ENCODE assay signal across 8 cellular contexts in the genomic region with DNA sequence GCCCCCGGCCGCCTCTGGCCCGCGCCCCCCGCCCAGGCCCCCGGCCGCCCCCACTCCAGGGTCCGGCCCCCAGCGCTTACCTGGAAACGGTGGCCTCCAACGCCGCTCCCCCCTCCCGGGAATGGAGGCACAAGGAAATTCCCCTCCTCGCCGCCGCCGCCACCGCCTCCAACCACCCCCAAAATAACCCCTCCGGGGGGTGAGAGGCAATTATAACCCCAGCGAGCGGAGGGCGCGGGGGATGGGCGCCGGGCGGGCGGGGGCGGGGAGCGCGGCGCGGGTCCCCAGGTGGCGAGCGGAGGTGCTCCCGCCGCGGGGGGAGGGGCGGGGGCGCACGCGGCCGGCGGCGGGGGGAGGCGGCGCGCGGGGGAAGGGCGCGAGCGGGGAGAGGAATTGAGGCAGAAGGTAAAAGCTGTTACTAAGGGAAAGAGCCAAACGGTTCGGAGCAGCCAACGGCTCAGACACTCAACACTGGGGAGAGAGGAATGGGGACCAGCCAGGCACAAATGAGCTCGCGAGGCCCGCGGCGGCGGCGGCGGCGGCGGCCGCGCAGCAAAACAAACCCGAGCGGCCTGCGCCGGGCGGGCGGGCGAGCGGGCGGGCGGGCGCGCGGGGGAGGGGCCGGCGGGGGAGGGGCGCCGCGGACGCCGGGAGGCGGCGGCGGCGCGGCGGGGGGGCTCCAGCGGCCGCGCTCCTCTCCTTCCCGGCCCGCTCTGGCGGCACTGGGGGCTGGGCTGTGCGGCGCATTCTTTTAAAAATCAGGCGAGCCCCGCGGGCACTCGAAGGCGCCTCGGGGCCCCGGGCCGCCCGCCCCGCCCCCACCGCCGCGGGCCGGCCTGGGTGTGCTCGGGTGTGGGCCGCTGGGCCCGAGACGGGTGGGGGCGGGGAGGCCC. TPM values are rescaled to one million over a fixed set of nuclear protein-coding genes. Genes with fewer than 3 reads are reported as not detected.
A peak's percentile ranks its signal among the peaks of the same experiment; 100 is the strongest.
DNase-seq lines count a peak whose midpoint lies in the region; ATAC-seq and TF ChIP-seq lines count a peak whose summit lies in the region.

A gene (minus strand): TSS at position 442 of the 893 bp plus-strand sequence. CDS start 132,505 bp downstream, outside the sequence.

- no peaks in the 10 kb centered on the region for H3K36me3 ChIP-seq in HUES48 (ENCODE audit: control insufficient read depth, insufficient read depth, low read length)
- H3K36me3 ChIP-seq in NT2/D1 (ENCODE audit: insufficient read depth, insufficient read length, low read length), result peaks cover 9% of the 10 kb centered on the region
- H3K36me3 ChIP-seq in endodermal cell (ENCODE audit: control insufficient read depth, insufficient read depth, low read length), result peaks cover 12% of the 10 kb centered on the region

- no peaks in the 10 kb centered on the region for H3K27me3 Mint-ChIP-seq in endodermal cell (ENCODE audit: insufficient read depth)

- H3K4me1 Mint-ChIP-seq in endodermal cell, result peaks cover 29% of the 10 kb centered on the region

- DNase-seq in COLO829 (ENCODE audit: low spot score), result peak; percentile 97
- DNase-seq in NT2/D1 (ENCODE audit: low read depth, low spot score), result peak; percentile 81
- DNase-seq in activated CD8-positive, alpha-beta memory T cell treated with anti-CD3 and anti-CD28 coated beads, Interleukin-2, amount 50 U/mL, for 24 hours (ENCODE audit: extremely low read depth), result peak; percentile 56
- DNase-seq in endodermal cell, result peak; percentile 96
- peak; percentile 95 for DNase-seq in mesenteric fat pad (ENCODE audit: low spot score)
- DNase-seq in stimulated activated CD8-positive, alpha-beta memory T cell treated with anti-CD3 and anti-CD28 coated beads, Interleukin-15, amount 100 ng/mL, for 1 hour (ENCODE audit: low read depth), result peak; percentile 67

- H3K9ac ChIP-seq in HUES48 (ENCODE audit: low read depth, low read length), result peak within 1 kb of the TSS; percentile 99
- peak within 1 kb of the TSS; percentile 91 for H3K9ac ChIP-seq in NT2/D1 (ENCODE audit: insufficient read length, low read depth)
- H3K9ac ChIP-seq in endodermal cell (ENCODE audit: extremely low read depth, low read length, poor library complexity, severe bottlenecking), result peak within 1 kb of the TSS; percentile 100

- TF ChIP-seq CTCF in endodermal cell (conservative IDR thresholded peaks at IDR 0.05), result no peak

- H3K27me3 ChIP-seq in HUES48 (ENCODE audit: control insufficient read depth, insufficient read depth, low read length) (no peaks in the 10 kb centered on the region), NT2/D1 (ENCODE audit: insufficient read depth, insufficient read length) (no peaks in the 10 kb centered on the region), endodermal cell (ENCODE audit: control insufficient read depth, insufficient read depth, low read length, poor library complexity, severe bottlenecking) (no peaks in the 10 kb centered on the region)

- peak within 1 kb of the TSS; percentile 96 for H3K4me3 Mint-ChIP-seq in endodermal cell

- H3K9me3 Mint-ChIP-seq in endodermal cell, result no peaks in the 10 kb centered on the region

- H3K4me1 ChIP-seq in HUES48 (ENCODE audit: control insufficient read depth, insufficient read depth, low read length) (peaks cover 34% of the 10 kb centered on the region), NT2/D1 (ENCODE audit: insufficient read depth, insufficient read length) (no peaks in the 10 kb centered on the region), endodermal cell (ENCODE audit: control insufficient read depth, insufficient read depth, low read length) (peaks cover 4% of the 10 kb centered on the region)

- peaks cover 24% of the 10 kb centered on the region for H3K36me3 Mint-ChIP-seq in endodermal cell (ENCODE audit: low read depth)

- peak; percentile 40 for ATAC-seq in GM21381 (IDR thresholded peaks at IDR 0.05; ENCODE audit: unreplicated experiment)

- WGBS in endodermal cell (ENCODE audit: insufficient coverage in 1 of 2, insufficient read length in 1 of 2), 2 experiments, result 0% methylated on average over 9 to 115 of the region's 119 CpGs

- peak within 1 kb of the TSS; percentile 97 for H3K4me3 ChIP-seq in HUES48 (ENCODE audit: low read depth, low read length)
- peak within 1 kb of the TSS; percentile 78 for H3K4me3 ChIP-seq in NT2/D1 (ENCODE audit: insufficient read length, low read depth)
- H3K4me3 ChIP-seq in endodermal cell (ENCODE audit: low read length), result peak within 1 kb of the TSS; percentile 100

- peak within 1 kb of the TSS; percentile 100 for H3K27ac ChIP-seq in HUES48 (ENCODE audit: low read depth, low read length)
- peak within 1 kb of the TSS; percentile 98 for H3K27ac ChIP-seq in endodermal cell (ENCODE audit: low read depth, low read length)

- peak within 1 kb of the TSS; percentile 99 for H3K27ac Mint-ChIP-seq in endodermal cell

- H3K9me3 ChIP-seq in HUES48 (ENCODE audit: control insufficient read depth, insufficient read depth, low read length) (no peaks in the 10 kb centered on the region), NT2/D1 (ENCODE audit: insufficient read depth, low read length) (no peaks in the 10 kb centered on the region), endodermal cell (ENCODE audit: control insufficient read depth, low read length) (no peaks in the 10 kb centered on the region)

RNA-seq across cellular contexts. Expression of the gene that starts here (rescaled TPM):
- total RNA-seq in endodermal cell (100 to 1,000 TPM; 235 to 273 TPM), mesenteric fat pad (142 TPM)
- 77.3 TPM for polyA plus RNA-seq in endodermal cell (2013, experiment 1 of 2)
- polyA plus RNA-seq in endodermal cell (2013, experiment 2 of 2), result 83.4 TPM

Comparison
In these comparisons a context has a peak if more than half of its experiments do, and no peak if none do; other contexts are left out.
1. Peak in every context shown above with its lines: DNase-seq, ATAC-seq, H3K4me3 ChIP-seq and H3K27ac ChIP-seq.